Comparison of ENCODE assay signal across 1 cellular context in genomic region chr17:7405413-7405881, GRCh38.
TF ChIP-seq lines count a peak whose summit lies in the region.

No MANE protein-coding gene starts in this region.

TF ChIP-seq in HepG2, 621 proteins besides CTCF, POLR2A, EP300 and RAD21 (continues in another document):
- no peak for TF ChIP-seq ZBTB39 (CRISPR knock-in tag; IDR thresholded peaks at IDR 0.05)
- no peak for TF ChIP-seq NR1H2 (CRISPR knock-in tag; IDR thresholded peaks at IDR 0.05; ENCODE audit: borderline replicate concordance, low read depth)
- TF ChIP-seq ZBTB44 (CRISPR knock-in tag; IDR thresholded peaks at IDR 0.05), result no peak
- no peak for TF ChIP-seq ZNF747 (CRISPR knock-in tag; IDR thresholded peaks at IDR 0.05; ENCODE audit: borderline replicate concordance)
- TF ChIP-seq PATZ1 (CRISPR knock-in tag; IDR thresholded peaks at IDR 0.05), result peak; percentile 42
- no peak for TF ChIP-seq CAMTA2 (CRISPR knock-in tag; IDR thresholded peaks at IDR 0.05; ENCODE audit: borderline replicate concordance)
- no peak for TF ChIP-seq NFIB (CRISPR knock-in tag; IDR thresholded peaks at IDR 0.05; ENCODE audit: borderline replicate concordance)
- no peak for TF ChIP-seq ZNF512 (CRISPR knock-in tag; IDR thresholded peaks at IDR 0.05)
- TF ChIP-seq ZNF720 (CRISPR knock-in tag; IDR thresholded peaks at IDR 0.05), result no peak
- TF ChIP-seq ZNF343 (CRISPR knock-in tag; IDR thresholded peaks at IDR 0.05), result no peak
- TF ChIP-seq SMARCC2 (IDR thresholded peaks at IDR 0.05), result no peak
- no peak for TF ChIP-seq PLRG1 (conservative IDR thresholded peaks at IDR 0.05)
- no peak for TF ChIP-seq SMAD3 (CRISPR knock-in tag; IDR thresholded peaks at IDR 0.05)
- no peak for TF ChIP-seq TFAP4 (IDR thresholded peaks at IDR 0.05; ENCODE audit: borderline replicate concordance, low read depth)
- no peak for TF ChIP-seq ZNF580 (CRISPR knock-in tag; IDR thresholded peaks at IDR 0.05; ENCODE audit: borderline replicate concordance, low read depth)
- no peak for TF ChIP-seq U2AF2 (IDR thresholded peaks at IDR 0.05; ENCODE audit: low read depth, low read length)
- TF ChIP-seq ZNF18 (CRISPR knock-in tag; IDR thresholded peaks at IDR 0.05; ENCODE audit: insufficient replicate concordance), result no peak
- peak; percentile 13; the same call in 1 of the 2 replicates for TF ChIP-seq GABPB1 (CRISPR knock-in tag; IDR thresholded peaks at IDR 0.05)
- peak; percentile 33 for TF ChIP-seq SRSF1 (optimal IDR thresholded peaks at IDR 0.05; ENCODE audit: low read depth, low read length)
- no peak for TF ChIP-seq BCLAF1 (IDR thresholded peaks at IDR 0.05)
- no peak for TF ChIP-seq TFDP2 (CRISPR knock-in tag; IDR thresholded peaks at IDR 0.05)
- no peak for TF ChIP-seq FOXO4 (CRISPR knock-in tag; conservative IDR thresholded peaks at IDR 0.05)
- TF ChIP-seq ZNF543 (CRISPR knock-in tag; IDR thresholded peaks at IDR 0.05), result 0 out of 2 replicates have a peak, but pooled peaks have one; percentile 44
- TF ChIP-seq HOXD1 (CRISPR knock-in tag; IDR thresholded peaks at IDR 0.05), result no peak
- no peak for TF ChIP-seq ZBTB37 (CRISPR knock-in tag; IDR thresholded peaks at IDR 0.05)
- no peak for TF ChIP-seq MAFK (conservative IDR thresholded peaks at IDR 0.05 in 1 of 2, IDR thresholded peaks at IDR 0.05 in 1 of 2; ENCODE audit: low read length in 2 of 2)
- TF ChIP-seq HNF1B (CRISPR knock-in tag; IDR thresholded peaks at IDR 0.05), result no peak
- peak; percentile 5; the same call in 1 of the 2 replicates for TF ChIP-seq MTA1 (CRISPR knock-in tag; IDR thresholded peaks at IDR 0.05; ENCODE audit: borderline replicate concordance)
